Comparison of ENCODE assay signal across 7 cellular contexts in genomic region chr16:68079616-68080344, GRCh38. TPM values are rescaled to one million over a fixed set of nuclear protein-coding genes. Genes with fewer than 3 reads are reported as not detected.
DNase-seq lines count a peak whose midpoint lies in the region; ATAC-seq lines count a peak whose summit lies in the region.

No MANE protein-coding gene starts in this region.

- H3K4me1 Mint-ChIP-seq in immature natural killer cell, result peaks cover 91% of the 10 kb centered on the region in 2 donors

- ATAC-seq in HG02759 (IDR thresholded peaks at IDR 0.05; ENCODE audit: unreplicated experiment), result no peak

- no peaks in the 10 kb centered on the region for H3K36me3 ChIP-seq in MG63

- H3K4me3 ChIP-seq in MG63, result no peak overlapping the region

- H3K9me3 ChIP-seq in MG63, result no peaks in the 10 kb centered on the region

- no peaks in the 10 kb centered on the region for H3K27me3 ChIP-seq in MG63

- H3K9me3 Mint-ChIP-seq in immature natural killer cell, result peaks cover 0 to 2% (median 0%) of the 10 kb centered on the region in 6 donors

- peaks cover under 1 to 15% (median 7%) of the 10 kb centered on the region in 3 donors for H3K36me3 Mint-ChIP-seq in immature natural killer cell

- peaks cover 0 to 5% (median 4%) of the 10 kb centered on the region in 3 donors for H3K27me3 Mint-ChIP-seq in immature natural killer cell (ENCODE audit: low read depth in 3 of 3)

- H3K4me3 Mint-ChIP-seq in immature natural killer cell, result peak overlapping the region; percentile 65 to 95 (median 74)

- DNase-seq in OCI-M1 (lab: John Stamatoyannopoulos, UW), result peak; percentile 98
- DNase-seq in activated T-helper 9 cell treated with anti-CD3 and anti-CD28 coated beads, Interleukin-2, amount 50 U/mL, for 16 hours (ENCODE audit: low read depth), result peak; percentile 59
- peak; percentile 82 to 85 (median 82) for DNase-seq in immature natural killer cell
- peak; percentile 60 to 71 for DNase-seq in stimulated activated CD4-positive, alpha-beta T cell treated with anti-CD3 and anti-CD28 coated beads, Interleukin-4, amount 100 ng/mL, for 4 hours
- no peak for DNase-seq in MG63
- no peak for DNase-seq in ecto neural progenitor cell (ENCODE audit: low spot score)

- H3K27ac Mint-ChIP-seq in immature natural killer cell, result peak overlapping the region; percentile 87 to 96 (median 96)

RNA-seq across cellular contexts. Expression of gene NFATC3, which starts 5.4 kb away (rescaled TPM):
- polyA plus RNA-seq in immature natural killer cell, result 100 to 1,000 TPM in 2 of 3 donors, 10 to 100 TPM in 1; 66.5 to 160 (median 119) TPM
- 4.5 and 4.6 TPM in 2 replicates for total RNA-seq in MG63 (2014; rRNA removed; shearing (Covaris generic); ENCODE audit: low replicate concordance)

RNA-seq across cellular contexts. Expression of gene DUS2, which starts 56.7 kb away (rescaled TPM):
- 10 to 100 TPM in 2 of 3 donors, 1 to 10 TPM in 1; 9.3 to 23.7 (median 16.8) TPM for polyA plus RNA-seq in immature natural killer cell
- 16.9 and 25.0 TPM in 2 replicates for total RNA-seq in MG63 (2014; rRNA removed; shearing (Covaris generic); ENCODE audit: low replicate concordance)

RNA-seq across cellular contexts. Expression of gene DDX28, which starts 56.7 kb away (rescaled TPM):
- 10 to 100 TPM; 45.3 to 59.4 (median 55.0) TPM for polyA plus RNA-seq in immature natural killer cell
- total RNA-seq in MG63 (2014; rRNA removed; shearing (Covaris generic); ENCODE audit: low replicate concordance), result 17.9 and 18.0 TPM in 2 replicates

Comparison
In these comparisons a context has a peak if more than half of its experiments do, and no peak if none do; other contexts are left out.
1. DNase-seq: peak in OCI-M1 (single experiment), activated T-helper 9 cell treated with anti-CD3 and anti-CD28 coated beads, Interleukin-2, amount 50 U/mL, for 16 hours (single experiment), immature natural killer cell (3 of 3) and stimulated activated CD4-positive, alpha-beta T cell treated with anti-CD3 and anti-CD28 coated beads, Interleukin-4, amount 100 ng/mL, for 4 hours (2 of 2); none in MG63 (single experiment) and ecto neural progenitor cell (single experiment).